ENCODE assay signal across 11 cellular contexts in genomic region chr1:16111771-16112557, GRCh38. TPM values are rescaled to one million over a fixed set of nuclear protein-coding genes. Genes with fewer than 3 reads are reported as not detected.
A peak's percentile ranks its signal among the peaks of the same experiment; 100 is the strongest.
DNase-seq lines count a peak whose midpoint lies in the region; ATAC-seq and TF ChIP-seq lines count a peak whose summit lies in the region.
"Had no signal": no experiment of that assay in that cellular context is flagged by ENCODE, and none has a peak within 500 bp of the region (broad histone marks: within the 10 kb centered on the region; RNA-seq: fewer than 3 reads in every experiment).

No MANE protein-coding gene starts in this region.

- H3K27ac ChIP-seq in trophoblast cell (ENCODE audit: low read depth, low read length) (no peak overlapping the region), OCI-LY7 (ENCODE audit: low read depth, low read length, poor library complexity, severe bottlenecking) (no peak overlapping the region)
- H3K27ac ChIP-seq: gastrocnemius medialis, thoracic aorta had no signal

- H3K4me2 ChIP-seq in trophoblast cell (ENCODE audit: low read length) (no peak overlapping the region), OCI-LY7 (ENCODE audit: low read length) (no peak overlapping the region)

- POLR2A ChIA-PET in OCI-LY7 (lab: Charles Lee), result interaction anchor here (0.5 kb wide), 1 partner anchor 126 kb away, joined by 4 read pairs; no protein-coding TSS in a partner anchor

- H3K9me2 ChIP-seq in OCI-LY7 (ENCODE audit: insufficient read depth, low read length), result no peaks in the 10 kb centered on the region

- no peaks in the 10 kb centered on the region for H3K27me3 ChIP-seq in trophoblast cell (ENCODE audit: insufficient read depth, low read length)
- H3K27me3 ChIP-seq: gastrocnemius medialis had no signal

- no peak overlapping the region for H3K9ac ChIP-seq in trophoblast cell (ENCODE audit: low read length)

- peak overlapping the region; percentile 10 for H2BK120ac ChIP-seq in trophoblast cell (ENCODE audit: insufficient read depth, low read length, poor library complexity)

- CTCF ChIA-PET in OCI-LY7 (lab: Charles Lee; ENCODE audit: unreplicated experiment), result no interaction called here

- no peak overlapping the region for H3K4me3 Mint-ChIP-seq in T-helper 2 cell treated with Interferon-gamma antibody and Interleukin-4, amounts not matched to agents 5 μg/mL and 100 μg/mL, for 36 hours

- no peak overlapping the region for H4K12ac ChIP-seq in trophoblast cell (ENCODE audit: low read depth, low read length)

- H2AK5ac ChIP-seq in trophoblast cell (ENCODE audit: low read length), result peak overlapping the region; percentile 8

- DNase-seq in GM03348 (ENCODE audit: low spot score), result peak; percentile 83
- DNase-seq in SW480 (ENCODE audit: low spot score), result peak; percentile 35
- DNase-seq in left ventricle myocardium superior, result no peak
- no peak for DNase-seq in trophoblast cell
- no peak for DNase-seq in NCI-H1417 treated with DMSO at 0.1 percent for 48 hours (lab: John Stamatoyannopoulos, UW)
- DNase-seq in OCI-LY7 (ENCODE audit: low spot score), result no peak
- DNase-seq in T-helper 2 cell treated with Interferon-gamma antibody and Interleukin-4, amounts not matched to agents 5 μg/mL and 100 μg/mL, for 36 hours (ENCODE audit: low spot score), result no peak
- no peak for DNase-seq in stimulated activated CD4-positive, alpha-beta T cell treated with anti-CD3 and anti-CD28 coated beads, Interleukin-1b, Interleukin-23, amount 100 ng/mL, for 48 hours
- DNase-seq: activated CD8-positive, alpha-beta memory T cell treated with anti-CD3 and anti-CD28 coated beads, Interleukin-2, amount 50 U/mL, for 4 hours; gastrocnemius medialis had no signal

- no TSS peak for BruUV-seq in OCI-LY7 (replicated peaks; lab: Mats Ljungman, UMichigan)

- no peak overlapping the region for H3K18ac ChIP-seq in trophoblast cell (ENCODE audit: low read length)

- no peaks in the 10 kb centered on the region for H4K20me1 ChIP-seq in OCI-LY7 (ENCODE audit: insufficient read depth, low read length)

- peak; percentile 79 for ATAC-seq in left ventricle myocardium superior

- TF ChIP-seq CTCF in OCI-LY7 (conservative IDR thresholded peaks at IDR 0.05; ENCODE audit: low read length), result no peak

- H3K9me3 ChIP-seq in trophoblast cell (ENCODE audit: insufficient read depth, low read depth, low read length), result peaks cover 7% of the 10 kb centered on the region
- no peaks in the 10 kb centered on the region for H3K9me3 ChIP-seq in OCI-LY7 (ENCODE audit: low read length)
- H3K9me3 ChIP-seq: gastrocnemius medialis had no signal

- H2BK12ac ChIP-seq in trophoblast cell (ENCODE audit: low read length), result peak overlapping the region; percentile 31

- H3K79me2 ChIP-seq in trophoblast cell (ENCODE audit: control insufficient read depth, insufficient read depth, low read length, poor library complexity), result no peaks in the 10 kb centered on the region
- H3K79me2 ChIP-seq in OCI-LY7 (ENCODE audit: insufficient read depth, low read depth, low read length), result no peaks in the 10 kb centered on the region

- no peak overlapping the region for H3K23ac ChIP-seq in trophoblast cell (ENCODE audit: low read length)

- H4K91ac ChIP-seq in trophoblast cell (ENCODE audit: low read depth, low read length), result peak overlapping the region; percentile 36

- peak overlapping the region; percentile 19 for H3K14ac ChIP-seq in trophoblast cell (ENCODE audit: low read length)

- intact Hi-C loops in left ventricle myocardium superior (cut with micrococcal nuclease) (no loop called here), OCI-LY7 (cut with micrococcal nuclease; ENCODE audit: unreplicated experiment) (no loop called here)

- H3K27me3 Mint-ChIP-seq in T-helper 2 cell treated with Interferon-gamma antibody and Interleukin-4, amounts not matched to agents 5 μg/mL and 100 μg/mL, for 36 hours (ENCODE audit: low read depth), result peaks cover 10% of the 10 kb centered on the region

- H3K27ac Mint-ChIP-seq in T-helper 2 cell treated with Interferon-gamma antibody and Interleukin-4, amounts not matched to agents 5 μg/mL and 100 μg/mL, for 36 hours, result no peak overlapping the region

- peaks cover 5% of the 10 kb centered on the region for H3K79me1 ChIP-seq in trophoblast cell (ENCODE audit: low read length)

- no CpG with 5 or more reads among the region's 15 CpGs for WGBS in trophoblast cell (ENCODE audit: extremely low coverage, insufficient coverage, insufficient read length)

- H2AFZ ChIP-seq in trophoblast cell (ENCODE audit: insufficient read depth, low read length, poor library complexity) (no peak overlapping the region), OCI-LY7 (ENCODE audit: low read length) (no peak overlapping the region)

- H3K36me3 ChIP-seq in trophoblast cell (ENCODE audit: control insufficient read depth in 1 of 2, insufficient read depth in 2 of 2, low read length in 2 of 2), result no peaks in the 10 kb centered on the region
- no peaks in the 10 kb centered on the region for H3K36me3 ChIP-seq in OCI-LY7 (ENCODE audit: insufficient read depth, low read length)
- H3K36me3 ChIP-seq: gastrocnemius medialis, thoracic aorta had no signal

- H2BK5ac ChIP-seq in trophoblast cell (ENCODE audit: low read depth, low read length, poor library complexity), result no peak overlapping the region

- no peaks in the 10 kb centered on the region for H3K4me1 Mint-ChIP-seq in T-helper 2 cell treated with Interferon-gamma antibody and Interleukin-4, amounts not matched to agents 5 μg/mL and 100 μg/mL, for 36 hours (ENCODE audit: low read depth)

- peaks cover 3% of the 10 kb centered on the region for H3K9me3 Mint-ChIP-seq in T-helper 2 cell treated with Interferon-gamma antibody and Interleukin-4, amounts not matched to agents 5 μg/mL and 100 μg/mL, for 36 hours

- H3K4me3 ChIP-seq in trophoblast cell (ENCODE audit: low read depth, low read length), result no peak overlapping the region
- H3K4me3 ChIP-seq in OCI-LY7 (ENCODE audit: low read depth, low read length, poor library complexity, severe bottlenecking), result no peak overlapping the region
- H3K4me3 ChIP-seq: gastrocnemius medialis, thoracic aorta had no signal

- H3K36me3 Mint-ChIP-seq in T-helper 2 cell treated with Interferon-gamma antibody and Interleukin-4, amounts not matched to agents 5 μg/mL and 100 μg/mL, for 36 hours (ENCODE audit: low read depth), result no peaks in the 10 kb centered on the region

- no peak overlapping the region for H3K4ac ChIP-seq in trophoblast cell (ENCODE audit: low read depth, low read length)

- H4K8ac ChIP-seq in trophoblast cell (ENCODE audit: low read depth, low read length), result no peak overlapping the region

- peaks cover 15 to 26% of the 10 kb centered on the region in 2 experiments for H3K4me1 ChIP-seq in trophoblast cell (ENCODE audit: control insufficient read depth in 1 of 2, insufficient read depth in 2 of 2, low read length in 2 of 2)
- H3K4me1 ChIP-seq in OCI-LY7 (ENCODE audit: insufficient read depth, low read length, poor library complexity, severe bottlenecking), result no peaks in the 10 kb centered on the region
- H3K4me1 ChIP-seq: gastrocnemius medialis had no signal

RNA-seq across cellular contexts. Expression of gene FAM131C, which starts 38.5 kb away (rescaled TPM):
- total RNA-seq in left ventricle myocardium superior (3.7 TPM), OCI-LY7 (2022) (not detected in 2 replicates)
- 0.04 TPM in 2 replicates for polyA plus RNA-seq in trophoblast cell (2013)
- not detected in 2 replicates for total RNA-seq in OCI-LY7 (2014; rRNA removed; shearing (Covaris generic))
- total RNA-seq: gastrocnemius medialis, thoracic aorta had no signal

RNA-seq across cellular contexts. Expression of gene EPHA2, which starts 43.9 kb away (rescaled TPM):
- total RNA-seq in left ventricle myocardium superior (7.6 TPM), OCI-LY7 (2022) (0.15 TPM in 1 of 2 replicates, not detected in the other)
- 27.6 and 30.3 TPM in 2 replicates for polyA plus RNA-seq in trophoblast cell (2013)
- total RNA-seq in OCI-LY7 (2014; rRNA removed; shearing (Covaris generic)), result not detected in 2 replicates

Comparison
In these comparisons a context has a peak if more than half of its experiments do, and no peak if none do; other contexts are left out.
1. DNase-seq: peak in GM03348 (single experiment) and SW480 (single experiment); none in left ventricle myocardium superior (single experiment), trophoblast cell (0 of 2), NCI-H1417 treated with DMSO at 0.1 percent for 48 hours (single experiment), OCI-LY7 (single experiment), T-helper 2 cell treated with Interferon-gamma antibody and Interleukin-4, amounts not matched to agents 5 μg/mL and 100 μg/mL, for 36 hours (single experiment) and stimulated activated CD4-positive, alpha-beta T cell treated with anti-CD3 and anti-CD28 coated beads, Interleukin-1b, Interleukin-23, amount 100 ng/mL, for 48 hours (single experiment).